8 cellular contexts compared by ENCODE assay signal in genomic region chr22:40436460-40437431, GRCh38.
DNase-seq lines count a peak whose midpoint lies in the region; ATAC-seq and TF ChIP-seq lines count a peak whose summit lies in the region.

No MANE protein-coding gene starts in this region.

- no peaks in the 10 kb centered on the region for H3K27me3 Mint-ChIP-seq in CD8-positive, alpha-beta memory T cell
- no peaks in the 10 kb centered on the region for H3K27me3 Mint-ChIP-seq in activated T-helper 17 cell treated with anti-CD3 and anti-CD28 coated beads, Interleukin-2, amount 50 U/mL, for 72 hours

- H3K4me1 Mint-ChIP-seq in CD8-positive, alpha-beta memory T cell, result peaks cover 39 to 64% (median 45%) of the 10 kb centered on the region in 3 donors
- peaks cover 16% of the 10 kb centered on the region for H3K4me1 Mint-ChIP-seq in activated T-helper 17 cell treated with anti-CD3 and anti-CD28 coated beads, Interleukin-2, amount 50 U/mL, for 72 hours

- H3K4me3 ChIP-seq in CD8-positive, alpha-beta memory T cell (ENCODE audit: low read length), result no peak overlapping the region
- H3K4me3 ChIP-seq in prostate gland, result no peak overlapping the region

- peak overlapping the region; percentile 18 for H3K27ac ChIP-seq in CD8-positive, alpha-beta memory T cell (ENCODE audit: low read depth, low read length)
- H3K27ac ChIP-seq in prostate gland, result peak overlapping the region in 1 of 2 donors; percentile 35

- peak in 2 of 5 donors; percentile 50 to 66 for DNase-seq in CD8-positive, alpha-beta memory T cell
- peak; percentile 30 for DNase-seq in NCI-H460 (ENCODE audit: extremely low read depth, low read depth)
- DNase-seq in Right ventricle myocardium superior, result no peak
- no peak for DNase-seq in prostate gland (ENCODE audit: low spot score)

- H3K4me1 ChIP-seq in CD8-positive, alpha-beta memory T cell (ENCODE audit: insufficient read depth, low read length), result peaks cover 35% of the 10 kb centered on the region
- no peaks in the 10 kb centered on the region for H3K4me1 ChIP-seq in prostate gland (replicated peaks)

- 22% methylated on average over 14 of the region's 14 CpGs for WGBS in prostate gland

- no peak for TF ChIP-seq POLR2A in prostate gland (IDR thresholded peaks at IDR 0.05)

- peaks cover 13% of the 10 kb centered on the region for H3K36me3 ChIP-seq in CD8-positive, alpha-beta memory T cell (ENCODE audit: insufficient read depth, low read length)
- no peaks in the 10 kb centered on the region for H3K36me3 ChIP-seq in prostate gland

- POLR2A ChIA-PET in CD8-positive, alpha-beta memory T cell (lab: Charles Lee), result interaction anchor here (1.2 to 1.4 kb wide), 2 partner anchors 50 to 200 kb away, joined by 3 to 6 read pairs; partner anchors contain the start of gene MRTFA

- H3K9me3 Mint-ChIP-seq in CD8-positive, alpha-beta memory T cell, result no peaks in the 10 kb centered on the region
- H3K9me3 Mint-ChIP-seq in activated T-helper 17 cell treated with anti-CD3 and anti-CD28 coated beads, Interleukin-2, amount 50 U/mL, for 72 hours, result no peaks in the 10 kb centered on the region

- peak overlapping the region; percentile 37 to 92 (median 81) for H3K27ac Mint-ChIP-seq in CD8-positive, alpha-beta memory T cell
- peak overlapping the region; percentile 80 for H3K27ac Mint-ChIP-seq in activated T-helper 17 cell treated with anti-CD3 and anti-CD28 coated beads, Interleukin-2, amount 50 U/mL, for 72 hours

- ATAC-seq in GM18867 (IDR thresholded peaks at IDR 0.05; ENCODE audit: unreplicated experiment) (peak; percentile 63), HG03097 (IDR thresholded peaks at IDR 0.05; ENCODE audit: low FRiP score, unreplicated experiment) (peak; percentile 51), Right ventricle myocardium superior (ENCODE audit: poor library complexity) (peak; percentile 69), HG03457 (IDR thresholded peaks at IDR 0.05; ENCODE audit: unreplicated experiment) (no peak)
- ATAC-seq in activated T-helper 17 cell treated with anti-CD3 and anti-CD28 coated beads, Interleukin-2, amount 50 U/mL, for 72 hours (replicated peaks), result peak; percentile 69

- peaks cover 2 to 55% (median 3%) of the 10 kb centered on the region in 3 donors for H3K36me3 Mint-ChIP-seq in CD8-positive, alpha-beta memory T cell
- H3K36me3 Mint-ChIP-seq in activated T-helper 17 cell treated with anti-CD3 and anti-CD28 coated beads, Interleukin-2, amount 50 U/mL, for 72 hours (ENCODE audit: low read depth), result peaks cover 39% of the 10 kb centered on the region

- CTCF ChIA-PET in CD8-positive, alpha-beta memory T cell (lab: Charles Lee), result interaction anchor here (0.5 to 3.0 kb wide), 40 partner anchors 9 to 1044 kb away, joined by 3 to 47 read pairs (median 5); partner anchors contain the start of gene MRTFA

- TF ChIP-seq CTCF in prostate gland (IDR thresholded peaks at IDR 0.05), result peak; percentile 19 to 78 (median 72)

- H3K9me3 ChIP-seq in CD8-positive, alpha-beta memory T cell (ENCODE audit: low read length), result no peaks in the 10 kb centered on the region
- no peaks in the 10 kb centered on the region for H3K9me3 ChIP-seq in prostate gland

- intact Hi-C loops in Right ventricle myocardium superior (cut with DNase I), result loop anchor here (10.0 kb wide), 1 partner anchor 48 kb away; no protein-coding TSS in a partner anchor
- intact Hi-C loops in prostate gland (cut with DNase I), result loop anchor here (1.0 kb wide), 1 partner anchor 210 kb away; no protein-coding TSS in a partner anchor

- H3K27me3 ChIP-seq in CD8-positive, alpha-beta memory T cell (ENCODE audit: insufficient read depth, low read length, poor library complexity, severe bottlenecking), result no peaks in the 10 kb centered on the region
- H3K27me3 ChIP-seq in prostate gland (replicated peaks; ENCODE audit: insufficient read depth), result no peaks in the 10 kb centered on the region

- peak overlapping the region in 4 of 7 donors; percentile 20 to 83 (median 36) for H3K4me3 Mint-ChIP-seq in CD8-positive, alpha-beta memory T cell
- H3K4me3 Mint-ChIP-seq in activated T-helper 17 cell treated with anti-CD3 and anti-CD28 coated beads, Interleukin-2, amount 50 U/mL, for 72 hours, result peak overlapping the region; percentile 29
